18 cellular contexts compared by ENCODE assay signal in the genomic region with DNA sequence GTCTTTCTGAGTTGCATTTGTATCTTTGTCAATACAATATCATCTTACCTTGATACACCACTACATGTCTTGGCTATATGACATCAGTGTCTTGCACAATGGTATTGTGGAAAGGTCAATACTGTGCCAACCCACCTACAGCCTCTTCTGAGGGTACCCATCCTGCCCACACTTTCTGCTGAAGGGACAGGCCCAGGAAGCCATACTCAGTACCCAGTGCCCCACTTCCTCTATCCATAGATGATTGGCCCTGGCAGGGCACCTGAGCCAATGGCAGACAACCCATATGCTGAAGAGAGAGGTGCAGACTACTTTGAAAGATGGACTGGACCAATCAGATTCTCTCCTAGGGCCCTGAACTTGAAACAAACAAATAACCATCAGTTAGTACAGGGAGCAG.
DNase-seq lines count a peak whose midpoint lies in the region; ATAC-seq and TF ChIP-seq lines count a peak whose summit lies in the region.
"Had no signal": no experiment of that assay in that cellular context is flagged by ENCODE, and none has a peak within 500 bp of the region (broad histone marks: within the 10 kb centered on the region; RNA-seq: fewer than 3 reads in every experiment).

No MANE protein-coding gene starts in this region.

- peak; percentile 32 for DNase-seq in activated CD4-positive, alpha-beta memory T cell treated with anti-CD3 and anti-CD28 coated beads for 36 hours
- no peak for DNase-seq in activated CD4-positive, alpha-beta memory T cell treated with anti-CD3 and anti-CD28 coated beads, Interleukin-2, amount 10 ng/mL, durations not matched to agents 7 days and 5 days
- DNase-seq in mucosa of gallbladder (ENCODE audit: low spot score) (peak; percentile 6), vagina (ENCODE audit: extremely low spot score in 2 of 2) (peak; percentile 16 to 22), SIG-M5 (lab: John Stamatoyannopoulos, UW) (no peak)
- DNase-seq: 8988T, Caco-2, DMS79, H9, NCI-H1417, NCI-H2029 treated with DMSO at 0.1 percent for 48 hours, NCI-H510A, NCI-H82, SJCRH30 had no signal

- CTCF ChIA-PET in activated CD4-positive, alpha-beta memory T cell treated with anti-CD3 and anti-CD28 coated beads for 36 hours (lab: Charles Lee), result interaction anchor here (0.7 kb wide), 1 partner anchor 15 kb away, joined by 3 read pairs; no protein-coding TSS in a partner anchor
- CTCF ChIA-PET in activated CD4-positive, alpha-beta memory T cell treated with anti-CD3 and anti-CD28 coated beads, Interleukin-2, amount 10 ng/mL, durations not matched to agents 7 days and 5 days (lab: Charles Lee), result no interaction called here

- TF ChIP-seq CTCF in OCI-LY1 (IDR thresholded peaks at IDR 0.05; ENCODE audit: low read length) (no peak), vagina (IDR thresholded peaks at IDR 0.05) (no peak)

- ATAC-seq in HG02678 (IDR thresholded peaks at IDR 0.05; ENCODE audit: unreplicated experiment), result no peak
- ATAC-seq in GM21576 (IDR thresholded peaks at IDR 0.05; ENCODE audit: unreplicated experiment), result no peak

- no peaks in the 10 kb centered on the region for H3K27me3 Mint-ChIP-seq in activated CD4-positive, alpha-beta memory T cell treated with anti-CD3 and anti-CD28 coated beads for 36 hours
- H3K27me3 Mint-ChIP-seq in activated CD4-positive, alpha-beta memory T cell treated with anti-CD3 and anti-CD28 coated beads, Interleukin-2, amount 10 ng/mL, durations not matched to agents 7 days and 5 days, result no peaks in the 10 kb centered on the region

- no peak overlapping the region for H3K4me2 ChIP-seq in OCI-LY1 (ENCODE audit: low read length)

- POLR2A ChIA-PET in activated CD4-positive, alpha-beta memory T cell treated with anti-CD3 and anti-CD28 coated beads for 36 hours (lab: Charles Lee), result no interaction called here
- POLR2A ChIA-PET in activated CD4-positive, alpha-beta memory T cell treated with anti-CD3 and anti-CD28 coated beads, Interleukin-2, amount 10 ng/mL, durations not matched to agents 7 days and 5 days (lab: Charles Lee), result no interaction called here

- no peaks in the 10 kb centered on the region for H3K36me3 ChIP-seq in OCI-LY1 (ENCODE audit: insufficient read depth, low read length)
- H3K36me3 ChIP-seq in vagina, result no peaks in the 10 kb centered on the region
- H3K36me3 ChIP-seq: SJCRH30 had no signal

- H3K79me2 ChIP-seq in OCI-LY1 (ENCODE audit: insufficient read depth, low read length), result no peaks in the 10 kb centered on the region

- H3K4me3 ChIP-seq in OCI-LY1 (ENCODE audit: low read depth, low read length, poor library complexity, severe bottlenecking) (no peak overlapping the region), vagina (no peak overlapping the region)
- H3K4me3 ChIP-seq: SJCRH30 had no signal

- H3K9ac ChIP-seq in OCI-LY1 (ENCODE audit: low read length), result no peak overlapping the region

- H3K27me3 ChIP-seq in OCI-LY1 (ENCODE audit: insufficient read depth, low read length), result no peaks in the 10 kb centered on the region
- H3K27me3 ChIP-seq in vagina, result no peaks in the 10 kb centered on the region
- H3K27me3 ChIP-seq: SJCRH30 had no signal

- intact Hi-C loops in activated CD4-positive, alpha-beta memory T cell treated with anti-CD3 and anti-CD28 coated beads for 36 hours (cut with micrococcal nuclease), result no loop called here
- intact Hi-C loops in vagina (cut with DNase I), result no loop called here

- H3K9me3 ChIP-seq in OCI-LY1 (ENCODE audit: low read length) (peaks cover 12% of the 10 kb centered on the region), vagina (no peaks in the 10 kb centered on the region)
- H3K9me3 ChIP-seq: Caco-2, SJCRH30 had no signal

- H3K36me3 Mint-ChIP-seq in activated CD4-positive, alpha-beta memory T cell treated with anti-CD3 and anti-CD28 coated beads for 36 hours, result no peaks in the 10 kb centered on the region
- H3K36me3 Mint-ChIP-seq in activated CD4-positive, alpha-beta memory T cell treated with anti-CD3 and anti-CD28 coated beads, Interleukin-2, amount 10 ng/mL, durations not matched to agents 7 days and 5 days (ENCODE audit: low read depth), result no peaks in the 10 kb centered on the region
- H3K36me3 Mint-ChIP-seq: CD14-positive monocyte had no signal

- H3K27ac ChIP-seq in OCI-LY1 (ENCODE audit: low read depth, low read length, poor library complexity, severe bottlenecking) (peak overlapping the region; percentile 79), vagina (no peak overlapping the region)
- H3K27ac ChIP-seq: SJCRH30 had no signal

- H3K4me3 Mint-ChIP-seq in activated CD4-positive, alpha-beta memory T cell treated with anti-CD3 and anti-CD28 coated beads for 36 hours, result no peak overlapping the region
- no peak overlapping the region for H3K4me3 Mint-ChIP-seq in activated CD4-positive, alpha-beta memory T cell treated with anti-CD3 and anti-CD28 coated beads, Interleukin-2, amount 10 ng/mL, durations not matched to agents 7 days and 5 days
- H3K4me3 Mint-ChIP-seq: CD14-positive monocyte, H9 had no signal

- H3K9me2 ChIP-seq in OCI-LY1 (ENCODE audit: low read depth, low read length), result no peaks in the 10 kb centered on the region

- no peaks in the 10 kb centered on the region for H3F3A ChIP-seq in OCI-LY1 (ENCODE audit: insufficient read depth, low read length)

- no peak overlapping the region for H3K27ac Mint-ChIP-seq in activated CD4-positive, alpha-beta memory T cell treated with anti-CD3 and anti-CD28 coated beads for 36 hours
- no peak overlapping the region for H3K27ac Mint-ChIP-seq in activated CD4-positive, alpha-beta memory T cell treated with anti-CD3 and anti-CD28 coated beads, Interleukin-2, amount 10 ng/mL, durations not matched to agents 7 days and 5 days
- H3K27ac Mint-ChIP-seq: H9 had no signal

- TF ChIP-seq POLR2A in vagina (IDR thresholded peaks at IDR 0.05), result no peak

- H2AFZ ChIP-seq in OCI-LY1 (ENCODE audit: low read length), result no peak overlapping the region

- H3K4me1 ChIP-seq in OCI-LY1 (ENCODE audit: insufficient read depth, low read length, severe bottlenecking) (peaks cover 18% of the 10 kb centered on the region), vagina (peaks cover 6% of the 10 kb centered on the region)
- H3K4me1 ChIP-seq: Caco-2, SJCRH30 had no signal

- H3K9me3 Mint-ChIP-seq in activated CD4-positive, alpha-beta memory T cell treated with anti-CD3 and anti-CD28 coated beads for 36 hours, result no peaks in the 10 kb centered on the region
- peaks cover 7% of the 10 kb centered on the region for H3K9me3 Mint-ChIP-seq in activated CD4-positive, alpha-beta memory T cell treated with anti-CD3 and anti-CD28 coated beads, Interleukin-2, amount 10 ng/mL, durations not matched to agents 7 days and 5 days
- H3K9me3 Mint-ChIP-seq: H9 had no signal

- no peaks in the 10 kb centered on the region for H4K20me1 ChIP-seq in OCI-LY1 (ENCODE audit: insufficient read depth, low read length)

- peaks cover 37% of the 10 kb centered on the region for H3K4me1 Mint-ChIP-seq in activated CD4-positive, alpha-beta memory T cell treated with anti-CD3 and anti-CD28 coated beads for 36 hours (ENCODE audit: low read depth)
- H3K4me1 Mint-ChIP-seq in activated CD4-positive, alpha-beta memory T cell treated with anti-CD3 and anti-CD28 coated beads, Interleukin-2, amount 10 ng/mL, durations not matched to agents 7 days and 5 days, result peaks cover 12% of the 10 kb centered on the region

Comparison
In these comparisons a context has a peak if more than half of its experiments do, and no peak if none do; other contexts are left out.
1. DNase-seq: peak in activated CD4-positive, alpha-beta memory T cell treated with anti-CD3 and anti-CD28 coated beads for 36 hours (single experiment), mucosa of gallbladder (single experiment) and vagina (2 of 2); none in activated CD4-positive, alpha-beta memory T cell treated with anti-CD3 and anti-CD28 coated beads, Interleukin-2, amount 10 ng/mL, durations not matched to agents 7 days and 5 days (single experiment) and SIG-M5 (single experiment).